9 cellular contexts compared by ENCODE assay signal in genomic region chr17:52947418-52947817, GRCh38.
"Had no signal": no experiment of that assay in that cellular context is flagged by ENCODE, and none has a peak within 500 bp of the region (broad histone marks: within the 10 kb centered on the region; RNA-seq: fewer than 3 reads in every experiment).

No MANE protein-coding gene starts in this region.

- H2AFZ ChIP-seq: GM23248, GM23338 had no signal

- H3K9ac ChIP-seq: GM23248 had no signal

- H3K4me3 Mint-ChIP-seq: GM23338, H9, HFFc6 had no signal

- H3K36me3 ChIP-seq: HAP-1 had no signal

- DNase-seq: GM23248, GOT3, H7, H9, HCEC 1CT, HFFc6 had no signal

- H3K9me3 ChIP-seq: HAP-1 had no signal

- H3K27ac ChIP-seq: GM23248 had no signal

- H3K9me3 Mint-ChIP-seq: GM23338 had no signal

- H3K4me3 ChIP-seq: GM23248, GM23338, HAP-1 had no signal

- ATAC-seq: GM23338, HCT116 had no signal

- H3K4me1 ChIP-seq: HAP-1 had no signal

- H3K4me2 ChIP-seq: GM23338 had no signal

- H3K27ac Mint-ChIP-seq: GM23338, H9, HFFc6 had no signal
